In genomic region chr4:139295317-139296299, GRCh38 we compare ENCODE assay signal across 8 cellular contexts. TPM values are rescaled to one million over a fixed set of nuclear protein-coding genes. Genes with fewer than 3 reads are reported as not detected.
DNase-seq lines count a peak whose midpoint lies in the region; ATAC-seq and TF ChIP-seq lines count a peak whose summit lies in the region.

No MANE protein-coding gene starts in this region.

- DNase-seq in CD1c-positive myeloid dendritic cell (ENCODE audit: extremely low spot score): peak; percentile 99
- DNase-seq in NCI-H748 (lab: John Stamatoyannopoulos, UW; ENCODE audit: unreplicated experiment): peak; percentile 90
- peak; percentile 97 to 98 for DNase-seq in activated CD4-positive, alpha-beta T cell treated with anti-CD3 and anti-CD28 coated beads, Interleukin-2, amount 50 U/mL, for 4 hours
- peak; percentile 98 for DNase-seq in lower lobe of right lung
- peak; percentile 88 to 100 (median 93) for DNase-seq in stimulated activated CD4-positive, alpha-beta T cell treated with anti-CD3 and anti-CD28 coated beads, TNF-alpha, amount 100 ng/mL, for 1 hour (ENCODE audit: low read depth in 3 of 3, low spot score in 1 of 3)

- H3K4me3 ChIP-seq in duodenal mucosa (ENCODE audit: low read depth in 1 of 2, low read length in 2 of 2): peak overlapping the region; percentile 96 to 97
- H3K4me3 ChIP-seq in lower lobe of right lung: peak overlapping the region; percentile 85

- no peaks in the 10 kb centered on the region for H3K9me3 ChIP-seq in duodenal mucosa (ENCODE audit: control insufficient read depth in 1 of 2, low read length in 2 of 2)
- H3K9me3 ChIP-seq in lower lobe of right lung: no peaks in the 10 kb centered on the region

- H3K27ac ChIP-seq in duodenal mucosa (ENCODE audit: low read depth, low read length) (peak overlapping the region; percentile 80), lower lobe of right lung (peak overlapping the region; percentile 90)

- H3K4me1 ChIP-seq in duodenal mucosa (ENCODE audit: control insufficient read depth in 1 of 2, insufficient read depth in 2 of 2, low read length in 2 of 2): peaks cover 17 to 21% of the 10 kb centered on the region in 2 donors
- H3K4me1 ChIP-seq in lower lobe of right lung: peaks cover 15% of the 10 kb centered on the region

- ATAC-seq in GM19395 (IDR thresholded peaks at IDR 0.05; ENCODE audit: unreplicated experiment): peak; percentile 93
- peak; percentile 83 for ATAC-seq in HG03558 (IDR thresholded peaks at IDR 0.05; ENCODE audit: extremely low read depth, unreplicated experiment)
- ATAC-seq in lower lobe of right lung: peak; percentile 98 to 99

- peak; percentile 94 for TF ChIP-seq CTCF in lower lobe of right lung (IDR thresholded peaks at IDR 0.05)

- intact Hi-C loops in lower lobe of right lung (cut with DNase I): no loop called here

- peaks cover 4 to 8% of the 10 kb centered on the region in 2 donors for H3K36me3 ChIP-seq in duodenal mucosa (ENCODE audit: control insufficient read depth in 1 of 2, insufficient read depth in 2 of 2, low read length in 2 of 2)
- peaks cover 31% of the 10 kb centered on the region for H3K36me3 ChIP-seq in lower lobe of right lung

- H3K9ac ChIP-seq in duodenal mucosa (ENCODE audit: low read depth in 1 of 2, low read length in 2 of 2): peak overlapping the region; percentile 98 to 100

- H3K27me3 ChIP-seq in duodenal mucosa (ENCODE audit: control insufficient read depth in 1 of 2, insufficient read depth in 2 of 2, low read length in 2 of 2) (no peaks in the 10 kb centered on the region), lower lobe of right lung (ENCODE audit: low read depth) (no peaks in the 10 kb centered on the region)

RNA-seq across cellular contexts. Expression of gene NAA15, which starts 5.7 kb away (rescaled TPM):
- 31.2 TPM for total RNA-seq in lower lobe of right lung

RNA-seq across cellular contexts. Expression of gene NDUFC1, which starts 6.7 kb away (rescaled TPM):
- 52.0 TPM for total RNA-seq in lower lobe of right lung

RNA-seq across cellular contexts. Expression of gene MGARP, which starts 15.6 kb away (rescaled TPM):
- not detected for total RNA-seq in lower lobe of right lung

Comparison
In these comparisons a context has a peak if more than half of its experiments do, and no peak if none do; other contexts are left out.
1. Peak in every context shown above with its lines: DNase-seq, ATAC-seq, H3K4me3 ChIP-seq and H3K27ac ChIP-seq.